ENCODE assay signal across 8 cellular contexts in genomic region chr14:22556990-22557623, GRCh38. TPM values are rescaled to one million over a fixed set of nuclear protein-coding genes. Genes with fewer than 3 reads are reported as not detected.
DNase-seq lines count a peak whose midpoint lies in the region; ATAC-seq, FAIRE-seq and TF ChIP-seq lines count a peak whose summit lies in the region.

No MANE protein-coding gene starts in this region.

- peak; percentile 69 to 100 for TF ChIP-seq CTCF in GM23338 (conservative IDR thresholded peaks at IDR 0.05; ENCODE audit: low read depth in 2 of 2)
- TF ChIP-seq CTCF in Loucy (conservative IDR thresholded peaks at IDR 0.05; ENCODE audit: low read length) = peak; percentile 100
- TF ChIP-seq CTCF in pancreas (IDR thresholded peaks at IDR 0.05) = peak; percentile 94 to 99 (median 96)
- TF ChIP-seq CTCF in thyroid gland (IDR thresholded peaks at IDR 0.05) = peak; percentile 86 to 100 (median 98)

- DNase-seq in DMS53 treated with DMSO at 0.1 percent for 48 hours (lab: John Stamatoyannopoulos, UW; ENCODE audit: unreplicated experiment) (peak; percentile 34), GM23338 (ENCODE audit: low spot score) (peak; percentile 91), head of caudate nucleus (peak; percentile 62 to 93 (median 86)), pancreas (peak; percentile 74 to 99 (median 89)), thyroid gland (peak; percentile 75 to 85)
- peak; percentile 93 to 95 for DNase-seq in activated naive CD4-positive, alpha-beta T cell treated with anti-CD3 and anti-CD28 coated beads, Interleukin-2, amount 50 U/mL, for 72 hours (ENCODE audit: low spot score in 2 of 2)

- H3K9me2 ChIP-seq in GM23338 (ENCODE audit: insufficient read depth) = no peaks in the 10 kb centered on the region
- no peaks in the 10 kb centered on the region for H3K9me2 ChIP-seq in Loucy (replicated peaks; ENCODE audit: low read depth, low read length)

- H3F3A ChIP-seq in GM23338 (replicated peaks; ENCODE audit: low read depth) (peaks cover 12% of the 10 kb centered on the region; the same call in 1 of the 2 replicates), Loucy (ENCODE audit: low read depth) (peaks cover 22% of the 10 kb centered on the region)

- H3K79me2 ChIP-seq in GM23338 (replicated peaks; ENCODE audit: insufficient read depth) (no peaks in the 10 kb centered on the region), Loucy (ENCODE audit: insufficient read depth, low read length) (peaks cover 57% of the 10 kb centered on the region)

- H3K4me1 ChIP-seq in GM23338 (ENCODE audit: insufficient read depth) (peaks cover 31% of the 10 kb centered on the region), Loucy (ENCODE audit: insufficient read depth, low read length, poor library complexity, severe bottlenecking) (peaks cover 86% of the 10 kb centered on the region), pancreas (peaks cover 19 to 48% (median 41%) of the 10 kb centered on the region in 3 donors), thyroid gland (peaks cover 28 to 50% of the 10 kb centered on the region in 2 donors)

- peaks cover 2% of the 10 kb centered on the region; the same call in 2 of the 3 replicates for H3K36me3 Mint-ChIP-seq in GM23338 (ENCODE audit: low read depth)
- peaks cover 19 to 21% of the 10 kb centered on the region in 2 donors for H3K36me3 Mint-ChIP-seq in activated naive CD4-positive, alpha-beta T cell treated with anti-CD3 and anti-CD28 coated beads, Interleukin-2, amount 50 U/mL, for 72 hours

- peak overlapping the region; percentile 97 for H3K9ac ChIP-seq in Loucy (ENCODE audit: low read depth, low read length, poor library complexity, severe bottlenecking)

- H3K27me3 ChIP-seq in GM23338 (ENCODE audit: insufficient read depth) (no peaks in the 10 kb centered on the region), Loucy (ENCODE audit: insufficient read depth, low read length, poor library complexity, severe bottlenecking) (no peaks in the 10 kb centered on the region), pancreas (no peaks in the 10 kb centered on the region), thyroid gland (no peaks in the 10 kb centered on the region)

- no peak for TF ChIP-seq POLR2A in thyroid gland (IDR thresholded peaks at IDR 0.05)

- intact Hi-C loops in head of caudate nucleus (cut with DNase I) (no loop called here), pancreas (cut with DNase I) (loop anchor here in 2 of 3 donors (10.0 kb wide), 2 partner anchors 98 to 298 kb away; no protein-coding TSS in a partner anchor), thyroid gland (cut with DNase I) (loop anchor here (5.0 kb wide), 2 partner anchors 95 to 295 kb away; no protein-coding TSS in a partner anchor)

- 4% methylated on average over 28 of the region's 28 CpGs for WGBS in pancreas, 2 donors
- WGBS in thyroid gland, 2 donors = 6% methylated on average over 26 to 28 of the region's 28 CpGs

- H3K9me3 Mint-ChIP-seq in GM23338 = peaks cover 3% of the 10 kb centered on the region; the same call in 1 of the 3 replicates
- no peaks in the 10 kb centered on the region for H3K9me3 Mint-ChIP-seq in activated naive CD4-positive, alpha-beta T cell treated with anti-CD3 and anti-CD28 coated beads, Interleukin-2, amount 50 U/mL, for 72 hours

- peaks cover 10% of the 10 kb centered on the region for H3K27me3 Mint-ChIP-seq in GM23338 (ENCODE audit: insufficient read depth, low read depth, poor library complexity)

- H3K27ac ChIP-seq in GM23338 (ENCODE audit: low read depth) = no peak overlapping the region
- H3K27ac ChIP-seq in pancreas = peak overlapping the region in 2 of 4 donors; percentile 87 to 90
- peak overlapping the region; percentile 22 to 67 (median 29) for H3K27ac ChIP-seq in thyroid gland

- H3K36me3 ChIP-seq in GM23338 (ENCODE audit: insufficient read depth) (no peaks in the 10 kb centered on the region), Loucy (ENCODE audit: insufficient read depth, low read length) (peaks cover 17% of the 10 kb centered on the region; the same call in 1 of the 2 replicates), pancreas (no peaks in the 10 kb centered on the region), thyroid gland (no peaks in the 10 kb centered on the region)

- peak overlapping the region; percentile 54 for H3K4me3 ChIP-seq in GM23338
- peak overlapping the region; percentile 73 for H3K4me3 ChIP-seq in Loucy (ENCODE audit: low read length, poor library complexity, severe bottlenecking)
- peak overlapping the region in 2 of 4 donors; percentile 10 to 30 for H3K4me3 ChIP-seq in pancreas
- H3K4me3 ChIP-seq in thyroid gland (replicated peaks in 1 of 3) = peak overlapping the region in 1 of 3 donors; percentile 12

- H3K4me1 Mint-ChIP-seq in GM23338 = peaks cover 36% of the 10 kb centered on the region

- FAIRE-seq in pancreas (lab: Jason Lieb, UNC) = no peak

- H3K4me2 ChIP-seq in GM23338 = peak overlapping the region; percentile 84
- peak overlapping the region; percentile 85 for H3K4me2 ChIP-seq in Loucy (ENCODE audit: low read depth, low read length, poor library complexity, severe bottlenecking)

- H2AFZ ChIP-seq in GM23338 (peak overlapping the region; percentile 91), Loucy (ENCODE audit: low read length) (no peak overlapping the region)

- peak overlapping the region; percentile 63 for H3K4me3 Mint-ChIP-seq in GM23338

- H3K27ac Mint-ChIP-seq in GM23338 = peak overlapping the region; percentile 93
- peak overlapping the region; percentile 97 to 100 for H3K27ac Mint-ChIP-seq in activated naive CD4-positive, alpha-beta T cell treated with anti-CD3 and anti-CD28 coated beads, Interleukin-2, amount 50 U/mL, for 72 hours

- H3K9me3 ChIP-seq in Loucy (ENCODE audit: insufficient read depth, low read depth, low read length) (no peaks in the 10 kb centered on the region), pancreas (no peaks in the 10 kb centered on the region), thyroid gland (no peaks in the 10 kb centered on the region)

- ATAC-seq in GM23338 (peak; percentile 84), SK-N-SH treated with all-trans-retinoic acid at 6 μM for 48 hours (peak; percentile 91), pancreas (peak; percentile 80 to 89 (median 86))
- ATAC-seq in activated naive CD4-positive, alpha-beta T cell treated with anti-CD3 and anti-CD28 coated beads, Interleukin-2, amount 50 U/mL, for 72 hours = peak; percentile 7 to 16

- no peaks in the 10 kb centered on the region for H4K20me1 ChIP-seq in GM23338 (replicated peaks; ENCODE audit: insufficient read depth)
- H4K20me1 ChIP-seq in Loucy (ENCODE audit: insufficient read depth, low read length, poor library complexity, severe bottlenecking) = no peaks in the 10 kb centered on the region

TF ChIP-seq in GM23338, 12 proteins besides CTCF, POLR2A, EP300 and RAD21:
- TF ChIP-seq ETS1 (IDR thresholded peaks at IDR 0.05) = no peak
- peak; percentile 59 for TF ChIP-seq CREB1 (CRISPR knock-in tag; IDR thresholded peaks at IDR 0.05; ENCODE audit: low read depth)
- no peak for TF ChIP-seq EZH2phosphoT487 (IDR thresholded peaks at IDR 0.05; ENCODE audit: unreplicated experiment)

TF ChIP-seq in SK-N-SH treated with all-trans-retinoic acid at 6 μM for 48 hours, 23 proteins besides CTCF, POLR2A, EP300 and RAD21:
- TF ChIP-seq CSDC2 (CRISPR knock-in tag; IDR thresholded peaks at IDR 0.05) (0 out of 2 replicates have a peak, but pooled peaks have one; percentile 22), ZFP30 (CRISPR knock-in tag; IDR thresholded peaks at IDR 0.05) (no peak), ZFP3 (CRISPR knock-in tag; IDR thresholded peaks at IDR 0.05) (peak; percentile 73)

RNA-seq across cellular contexts. Expression of gene DAD1, which starts 31.9 kb away (rescaled TPM):
- total RNA-seq in GM23338 (2014; rRNA removed; shearing (Covaris generic)) = 180 and 213 TPM in 2 replicates
- polyA plus RNA-seq in GM23338 (2016; fragmentation: Nextera tagmentation; extraction: Ambion mirVana) = 236 and 252 TPM in 2 replicates
- 100 to 1,000 TPM; 218 to 240 TPM for total RNA-seq in activated naive CD4-positive, alpha-beta T cell treated with anti-CD3 and anti-CD28 coated beads, Interleukin-2, amount 50 U/mL, for 72 hours
- total RNA-seq in pancreas = 100 to 1,000 TPM in 1 of 6 donors, 10 to 100 TPM in 5; 63.3 to 119 (median 85.2) TPM
- 100 to 1,000 TPM in 1 of 2 donors, 10 to 100 TPM in 1; 58.2 to 178 TPM for polyA plus RNA-seq in pancreas
- 100 to 1,000 TPM; 235 to 430 (median 335) TPM for total RNA-seq in thyroid gland

RNA-seq across cellular contexts. Expression of gene ABHD4, which starts 41.0 kb away (rescaled TPM):
- total RNA-seq in GM23338 (2014; rRNA removed; shearing (Covaris generic)) = 38.8 and 40.0 TPM in 2 replicates
- polyA plus RNA-seq in GM23338 (2016; fragmentation: Nextera tagmentation; extraction: Ambion mirVana) = 39.1 and 40.6 TPM in 2 replicates
- total RNA-seq in activated naive CD4-positive, alpha-beta T cell treated with anti-CD3 and anti-CD28 coated beads, Interleukin-2, amount 50 U/mL, for 72 hours = 10 to 100 TPM; 13.8 to 26.5 TPM
- total RNA-seq in pancreas = 10 to 100 TPM in 3 of 6 donors, 1 to 10 TPM in 3; 7.6 to 25.9 (median 11.8) TPM
- polyA plus RNA-seq in pancreas = 10 to 100 TPM in 1 of 2 donors, 1 to 10 TPM in 1; 8.2 to 14.7 TPM
- total RNA-seq in thyroid gland = 10 to 100 TPM; 31.5 to 66.4 (median 53.7) TPM

Comparison
In these comparisons a context has a peak if more than half of its experiments do, and no peak if none do; other contexts are left out.
1. DNase-seq: peak in every context shown above with its lines; median percentile 94 in activated naive CD4-positive, alpha-beta T cell treated with anti-CD3 and anti-CD28 coated beads, Interleukin-2, amount 50 U/mL, for 72 hours; 91 in GM23338; 89 in pancreas; 86 in head of caudate nucleus; 80 in thyroid gland; 34 in DMS53 treated with DMSO at 0.1 percent for 48 hours.
2. ATAC-seq: peak in every context shown above with its lines; median percentile 91 in SK-N-SH treated with all-trans-retinoic acid at 6 μM for 48 hours; 86 in pancreas; 84 in GM23338; 12 in activated naive CD4-positive, alpha-beta T cell treated with anti-CD3 and anti-CD28 coated beads, Interleukin-2, amount 50 U/mL, for 72 hours.